8 cellular contexts compared by ENCODE assay signal in the genomic region with DNA sequence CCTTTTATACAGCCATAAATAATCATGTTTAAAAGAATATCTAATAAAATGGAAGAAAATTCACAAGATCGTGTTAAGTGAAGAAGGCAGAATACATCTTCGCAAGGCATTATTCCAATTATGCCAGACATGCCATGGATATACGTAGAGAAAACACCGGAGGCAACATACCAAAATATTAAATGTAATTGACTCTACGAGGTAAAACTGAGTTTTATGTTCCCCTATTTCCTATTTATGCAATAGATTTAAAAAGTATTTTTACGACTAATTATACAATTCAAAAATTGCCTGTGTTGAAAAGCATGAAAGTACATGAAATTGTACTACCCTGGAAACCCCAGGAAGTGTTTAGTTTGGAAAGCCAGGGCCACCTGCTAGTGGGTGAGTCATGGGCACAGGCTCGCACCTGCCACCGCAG. TPM values are rescaled to one million over a fixed set of nuclear protein-coding genes. Genes with fewer than 3 reads are reported as not detected.
DNase-seq lines count a peak whose midpoint lies in the region; ATAC-seq lines count a peak whose summit lies in the region.

No MANE protein-coding gene starts in this region.

- ATAC-seq in central memory CD8-positive, alpha-beta T cell (replicated peaks; ENCODE audit: extremely low read depth, poor library complexity, severe bottlenecking) = peak; percentile 68
- no peak for ATAC-seq in naive B cell (ENCODE audit: low read depth in 2 of 2)
- no peak for ATAC-seq in GM21576 (IDR thresholded peaks at IDR 0.05; ENCODE audit: unreplicated experiment)

- H3K4me1 Mint-ChIP-seq in central memory CD8-positive, alpha-beta T cell = peaks cover 15% of the 10 kb centered on the region
- H3K4me1 Mint-ChIP-seq in naive B cell = peaks cover 32 to 72% (median 64%) of the 10 kb centered on the region in 3 donors

- H3K27me3 ChIP-seq in MG63 = no peaks in the 10 kb centered on the region

- H3K9me3 Mint-ChIP-seq in central memory CD8-positive, alpha-beta T cell = no peaks in the 10 kb centered on the region
- H3K9me3 Mint-ChIP-seq in naive B cell = no peaks in the 10 kb centered on the region

- peaks cover 11% of the 10 kb centered on the region for H3K36me3 Mint-ChIP-seq in central memory CD8-positive, alpha-beta T cell (ENCODE audit: insufficient read depth)
- H3K36me3 Mint-ChIP-seq in naive B cell = no peaks in the 10 kb centered on the region

- H3K4me3 ChIP-seq in GM08714 (ENCODE audit: low read length) = peak overlapping the region; percentile 77; the same call in 1 of the 2 replicates
- peak overlapping the region; percentile 74 for H3K4me3 ChIP-seq in MG63

- peak overlapping the region; percentile 88 for H3K27ac Mint-ChIP-seq in central memory CD8-positive, alpha-beta T cell (ENCODE audit: low read depth)
- peak overlapping the region; percentile 98 to 100 (median 100) for H3K27ac Mint-ChIP-seq in naive B cell

- peak overlapping the region; percentile 87 for H3K4me3 Mint-ChIP-seq in central memory CD8-positive, alpha-beta T cell
- peak overlapping the region; percentile 85 to 99 (median 92) for H3K4me3 Mint-ChIP-seq in naive B cell

- H3K9me3 ChIP-seq in MG63 = no peaks in the 10 kb centered on the region

- DNase-seq in MG63 (no peak), naive B cell (no peak), SKM-1 (lab: John Stamatoyannopoulos, UW; ENCODE audit: unreplicated experiment) (no peak), NCI-H2227 (lab: John Stamatoyannopoulos, UW; ENCODE audit: unreplicated experiment) (no peak), amygdala (lab: John Stamatoyannopoulos, UW) (no peak)
- DNase-seq in central memory CD8-positive, alpha-beta T cell (ENCODE audit: low spot score in 2 of 2) = no peak

- no peaks in the 10 kb centered on the region; the same call in 1 of the 2 replicates for H3K36me3 ChIP-seq in MG63

- no peaks in the 10 kb centered on the region for H3K27me3 Mint-ChIP-seq in central memory CD8-positive, alpha-beta T cell
- no peaks in the 10 kb centered on the region for H3K27me3 Mint-ChIP-seq in naive B cell

RNA-seq across cellular contexts. Expression of a gene that starts 0.9 kb away (rescaled TPM):
- total RNA-seq in MG63 (2014; rRNA removed; shearing (Covaris generic); ENCODE audit: low replicate concordance) = 43.6 and 64.7 TPM in 2 replicates
- 100 to 1,000 TPM in 1 of 6 donors, 10 to 100 TPM in 5; 46.3 to 115 (median 68.5) TPM for polyA plus RNA-seq in naive B cell (ENCODE audit: low read depth in 6 of 6)

RNA-seq across cellular contexts. Expression of a gene that starts 11.4 kb away (rescaled TPM):
- total RNA-seq in MG63 (2014; rRNA removed; shearing (Covaris generic); ENCODE audit: low replicate concordance) = 4.0 and 13.9 TPM in 2 replicates
- polyA plus RNA-seq in naive B cell (ENCODE audit: low read depth in 6 of 6) = 1 to 10 TPM; 1.4 to 8.9 (median 4.5) TPM

RNA-seq across cellular contexts. Expression of a gene that starts 26.3 kb away (rescaled TPM):
- total RNA-seq in MG63 (2014; rRNA removed; shearing (Covaris generic); ENCODE audit: low replicate concordance) = not detected in 2 replicates
- polyA plus RNA-seq in naive B cell (ENCODE audit: low read depth in 6 of 6) = not detected

RNA-seq across cellular contexts. Expression of a gene that starts 44.3 kb away (rescaled TPM):
- total RNA-seq in MG63 (2014; rRNA removed; shearing (Covaris generic); ENCODE audit: low replicate concordance) = not detected in 2 replicates
- polyA plus RNA-seq in naive B cell (ENCODE audit: low read depth in 6 of 6) = 1 to 10 TPM in 5 of 6 donors, not detected in 1; 1.3 to 7.6 (median 6.2) TPM

RNA-seq across cellular contexts. Expression of a gene that starts 44.5 kb away (rescaled TPM):
- not detected in 2 replicates for total RNA-seq in MG63 (2014; rRNA removed; shearing (Covaris generic); ENCODE audit: low replicate concordance)
- 10 to 100 TPM; 15.2 to 28.6 (median 25.4) TPM for polyA plus RNA-seq in naive B cell (ENCODE audit: low read depth in 6 of 6)
